16 cellular contexts compared by ENCODE assay signal in genomic region chr10:78995977-78996355, GRCh38.
DNase-seq lines count a peak whose midpoint lies in the region; ATAC-seq and TF ChIP-seq lines count a peak whose summit lies in the region.
"Had no signal": no experiment of that assay in that cellular context is flagged by ENCODE, and none has a peak within 500 bp of the region (broad histone marks: within the 10 kb centered on the region; RNA-seq: fewer than 3 reads in every experiment).

No MANE protein-coding gene starts in this region.

- H4K12ac ChIP-seq in trophoblast cell (ENCODE audit: low read depth, low read length), result no peak overlapping the region

- WGBS in neuronal stem cell (ENCODE audit: extremely low coverage in 2 of 2, insufficient read length in 2 of 2, insufficient replicate concordance in 1 of 2), 2 donors, result no CpG with 5 or more reads among the region's 3 CpGs
- WGBS in trophoblast cell (ENCODE audit: extremely low coverage, insufficient coverage, insufficient read length), result no CpG with 5 or more reads among the region's 3 CpGs

- H3K4ac ChIP-seq in neuronal stem cell (ENCODE audit: low read length), result no peak overlapping the region
- no peak overlapping the region for H3K4ac ChIP-seq in trophoblast cell (ENCODE audit: low read depth, low read length)

- H3K9me3 Mint-ChIP-seq in brain, result peaks cover 0 to 4% (median 0%) of the 10 kb centered on the region in 5 experiments
- H3K9me3 Mint-ChIP-seq: CD4-positive, alpha-beta T cell had no signal

- H3K4me2 ChIP-seq in BLaER1 treated with 17β-estradiol and CSF1 and Interleukin-3, amounts not matched to agents 10 nM and 100 nM, result peak overlapping the region in 6 of 11 experiments; percentile 31 to 54 (median 40); a peak in 9 of 22 replicates
- H3K4me2 ChIP-seq in neuronal stem cell (ENCODE audit: insufficient read depth, low read length, poor library complexity, severe bottlenecking) (no peak overlapping the region), trophoblast cell (ENCODE audit: low read length) (no peak overlapping the region)

- peaks cover 53% of the 10 kb centered on the region for H3K4me1 Mint-ChIP-seq in brain

- DNase-seq in DMS 273 (lab: John Stamatoyannopoulos, UW; ENCODE audit: unreplicated experiment) (peak; percentile 11), DMS 273 treated with DMSO at 0.1 percent for 48 hours (lab: John Stamatoyannopoulos, UW) (no peak), neuronal stem cell (ENCODE audit: low spot score) (no peak), trophoblast cell (no peak)
- no peak for DNase-seq in activated T-cell treated with anti-CD3 and anti-CD28 coated beads, Interleukin-2, amount 50 U/mL, for 1 hour
- DNase-seq: C1 segment of cervical spinal cord; CD4-positive, alpha-beta T cell; DND-41; GF-D8; GM23248 had no signal

- H3K79me1 ChIP-seq in neuronal stem cell (ENCODE audit: low read depth, low read length) (no peaks in the 10 kb centered on the region), trophoblast cell (ENCODE audit: low read length) (no peaks in the 10 kb centered on the region)

- H3K18ac ChIP-seq in neuronal stem cell (ENCODE audit: low read length), result no peak overlapping the region
- no peak overlapping the region for H3K18ac ChIP-seq in trophoblast cell (ENCODE audit: low read length)

- H3K27ac Mint-ChIP-seq in brain, result peak overlapping the region; percentile 71 to 91 (median 85)
- H3K27ac Mint-ChIP-seq: CD4-positive, alpha-beta T cell had no signal

- H3K23ac ChIP-seq in neuronal stem cell (ENCODE audit: low read depth, low read length, poor library complexity) (no peak overlapping the region), trophoblast cell (ENCODE audit: low read length) (no peak overlapping the region)

- ATAC-seq in GM21786 (IDR thresholded peaks at IDR 0.05; ENCODE audit: unreplicated experiment), result no peak
- ATAC-seq: HCT116 had no signal

- no peaks in the 10 kb centered on the region for H3K9me3 ChIP-seq in BLaER1 treated with 17β-estradiol and CSF1 and Interleukin-3, amounts not matched to agents 10 nM and 100 nM (replicated peaks in 1 of 11)
- H3K9me3 ChIP-seq in neuronal stem cell (replicated peaks in 1 of 2; ENCODE audit: control insufficient read depth in 2 of 2, insufficient read depth in 1 of 2, low read depth in 1 of 2, low read length in 2 of 2) (no peaks in the 10 kb centered on the region), trophoblast cell (ENCODE audit: insufficient read depth, low read depth, low read length) (peaks cover 2% of the 10 kb centered on the region)

- H3K4me3 ChIP-seq in BLaER1 treated with 17β-estradiol and CSF1 and Interleukin-3, amounts not matched to agents 10 nM and 100 nM, result no peak overlapping the region
- H3K4me3 ChIP-seq in neuronal stem cell (ENCODE audit: low read length in 2 of 2) (no peak overlapping the region), trophoblast cell (ENCODE audit: low read depth, low read length) (no peak overlapping the region)
- H3K4me3 ChIP-seq: GM23248 had no signal

- H3K4me3 Mint-ChIP-seq in brain, result peak overlapping the region in 1 of 5 experiments; percentile 20
- H3K4me3 Mint-ChIP-seq: CD4-positive, alpha-beta T cell had no signal

- H3K14ac ChIP-seq in neuronal stem cell (ENCODE audit: low read length) (no peak overlapping the region), trophoblast cell (ENCODE audit: low read length) (no peak overlapping the region)

- H3K36me3 ChIP-seq in BLaER1 treated with 17β-estradiol and CSF1 and Interleukin-3, amounts not matched to agents 10 nM and 100 nM, result no peaks in the 10 kb centered on the region
- no peaks in the 10 kb centered on the region for H3K36me3 ChIP-seq in neuronal stem cell (replicated peaks in 1 of 2; ENCODE audit: control insufficient read depth in 2 of 2, insufficient read depth in 2 of 2, low read length in 2 of 2)
- H3K36me3 ChIP-seq in trophoblast cell (ENCODE audit: control insufficient read depth in 1 of 2, insufficient read depth in 2 of 2, low read length in 2 of 2), result no peaks in the 10 kb centered on the region

- H2BK5ac ChIP-seq in neuronal stem cell (ENCODE audit: low read length) (no peak overlapping the region), trophoblast cell (ENCODE audit: low read depth, low read length, poor library complexity) (no peak overlapping the region)

- H3K36me3 Mint-ChIP-seq in brain, result no peaks in the 10 kb centered on the region

- no peak overlapping the region for H3K9ac ChIP-seq in BLaER1 treated with 17β-estradiol and CSF1 and Interleukin-3, amounts not matched to agents 10 nM and 100 nM
- H3K9ac ChIP-seq in neuronal stem cell (ENCODE audit: low read depth, low read length, poor library complexity), result peak overlapping the region; percentile 24
- H3K9ac ChIP-seq in trophoblast cell (ENCODE audit: low read length), result no peak overlapping the region
- H3K9ac ChIP-seq: GM23248 had no signal

- peaks cover 4% of the 10 kb centered on the region for H3K27me3 Mint-ChIP-seq in brain
- H3K27me3 Mint-ChIP-seq: CD4-positive, alpha-beta T cell had no signal

- H3K27me3 ChIP-seq in BLaER1 treated with 17β-estradiol and CSF1 and Interleukin-3, amounts not matched to agents 10 nM and 100 nM, result peaks cover 25 to 57% (median 44%) of the 10 kb centered on the region in 11 experiments; a peak in 21 of 22 replicates
- peaks cover 0 to 16% (median 0%) of the 10 kb centered on the region in 3 experiments for H3K27me3 ChIP-seq in neuronal stem cell (ENCODE audit: control insufficient read depth in 3 of 3, insufficient read depth in 3 of 3, low read depth in 1 of 3, low read length in 3 of 3)
- peaks cover 2% of the 10 kb centered on the region for H3K27me3 ChIP-seq in trophoblast cell (ENCODE audit: insufficient read depth, low read length)

- H3K79me2 ChIP-seq in trophoblast cell (ENCODE audit: control insufficient read depth, insufficient read depth, low read length, poor library complexity), result no peaks in the 10 kb centered on the region

- H2BK120ac ChIP-seq in neuronal stem cell (ENCODE audit: low read depth, low read length) (no peak overlapping the region), trophoblast cell (ENCODE audit: insufficient read depth, low read length, poor library complexity) (no peak overlapping the region)

- no peak overlapping the region for H2AFZ ChIP-seq in neuronal stem cell (ENCODE audit: low read length)
- no peak overlapping the region for H2AFZ ChIP-seq in trophoblast cell (ENCODE audit: insufficient read depth, low read length, poor library complexity)
- H2AFZ ChIP-seq: GM23248 had no signal

- no peak for TF ChIP-seq CTCF in brain (conservative IDR thresholded peaks at IDR 0.05)

- H2AK5ac ChIP-seq in neuronal stem cell (ENCODE audit: low read depth, low read length), result no peak overlapping the region
- H2AK5ac ChIP-seq in trophoblast cell (ENCODE audit: low read length), result no peak overlapping the region

- H4K8ac ChIP-seq in neuronal stem cell (ENCODE audit: low read depth, low read length) (no peak overlapping the region), trophoblast cell (ENCODE audit: low read depth, low read length) (no peak overlapping the region)

- peaks cover 0 to 39% (median 11%) of the 10 kb centered on the region in 11 experiments; a peak in 8 of 22 replicates for H4K20me1 ChIP-seq in BLaER1 treated with 17β-estradiol and CSF1 and Interleukin-3, amounts not matched to agents 10 nM and 100 nM

- no peak overlapping the region for H4K91ac ChIP-seq in neuronal stem cell (ENCODE audit: low read depth, low read length, poor library complexity)
- H4K91ac ChIP-seq in trophoblast cell (ENCODE audit: low read depth, low read length), result no peak overlapping the region

- no peak overlapping the region for H3K27ac ChIP-seq in BLaER1 treated with 17β-estradiol and CSF1 and Interleukin-3, amounts not matched to agents 10 nM and 100 nM
- no peak overlapping the region for H3K27ac ChIP-seq in neuronal stem cell (replicated peaks; ENCODE audit: low read length)
- H3K27ac ChIP-seq in trophoblast cell (ENCODE audit: low read depth, low read length), result no peak overlapping the region
- H3K27ac ChIP-seq: 22Rv1, GM23248, HL-60 had no signal

- H2BK12ac ChIP-seq in neuronal stem cell (ENCODE audit: low read length) (no peak overlapping the region), trophoblast cell (ENCODE audit: low read length) (no peak overlapping the region)

- H2BK15ac ChIP-seq in neuronal stem cell (ENCODE audit: low read length), result no peak overlapping the region

- peaks cover 37 to 55% (median 44%) of the 10 kb centered on the region in 10 experiments for H3K4me1 ChIP-seq in BLaER1 treated with 17β-estradiol and CSF1 and Interleukin-3, amounts not matched to agents 10 nM and 100 nM
- H3K4me1 ChIP-seq in neuronal stem cell (ENCODE audit: control insufficient read depth in 2 of 2, insufficient read depth in 1 of 2, low read depth in 1 of 2, low read length in 2 of 2), result peaks cover 10 to 18% of the 10 kb centered on the region in 2 donors
- H3K4me1 ChIP-seq in trophoblast cell (ENCODE audit: control insufficient read depth in 1 of 2, insufficient read depth in 2 of 2, low read length in 2 of 2), result no peaks in the 10 kb centered on the region

Comparison
In these comparisons a context has a peak if more than half of its experiments do, and no peak if none do; other contexts are left out.
1. H3K4me2 ChIP-seq: peak in BLaER1 treated with 17β-estradiol and CSF1 and Interleukin-3, amounts not matched to agents 10 nM and 100 nM (6 of 11); none in neuronal stem cell (single experiment) and trophoblast cell (single experiment).